ENCODE assay signal across 2 cellular contexts in the genomic region with DNA sequence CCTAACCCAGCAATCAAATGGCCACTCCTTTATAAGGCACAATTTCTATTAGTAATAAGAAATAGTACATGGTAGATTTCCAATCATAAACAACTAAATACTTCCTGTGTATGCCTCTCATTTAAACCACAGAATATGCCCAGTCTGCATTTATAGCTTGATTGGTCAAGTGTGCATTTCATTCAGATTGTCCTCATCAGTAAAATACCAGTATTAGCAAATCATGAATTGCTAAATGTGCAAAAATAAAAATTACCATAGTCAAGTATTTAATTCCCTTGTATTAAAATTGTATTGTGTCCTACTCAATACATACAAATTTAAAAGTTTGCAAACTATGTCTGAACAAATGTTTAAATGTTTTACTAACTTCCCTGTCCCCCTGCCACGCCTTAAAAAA.
A peak's percentile ranks its signal among the peaks of the same experiment; 100 is the strongest.
TF ChIP-seq lines count a peak whose summit lies in the region.

No MANE protein-coding gene starts in this region.

TF ChIP-seq in A549, 52 proteins besides CTCF, POLR2A, EP300 and RAD21:
- TF ChIP-seq ESRRA (IDR thresholded peaks at IDR 0.05; ENCODE audit: borderline replicate concordance, low read length) (no peak), MAFK (IDR thresholded peaks at IDR 0.05; ENCODE audit: partially characterized antibody) (peak; percentile 56)
TF ChIP-seq in A549: peak in this region for 1.

TF ChIP-seq in IMR-90, 13 proteins besides CTCF, POLR2A, EP300 and RAD21:
- TF ChIP-seq, protein P1, sequence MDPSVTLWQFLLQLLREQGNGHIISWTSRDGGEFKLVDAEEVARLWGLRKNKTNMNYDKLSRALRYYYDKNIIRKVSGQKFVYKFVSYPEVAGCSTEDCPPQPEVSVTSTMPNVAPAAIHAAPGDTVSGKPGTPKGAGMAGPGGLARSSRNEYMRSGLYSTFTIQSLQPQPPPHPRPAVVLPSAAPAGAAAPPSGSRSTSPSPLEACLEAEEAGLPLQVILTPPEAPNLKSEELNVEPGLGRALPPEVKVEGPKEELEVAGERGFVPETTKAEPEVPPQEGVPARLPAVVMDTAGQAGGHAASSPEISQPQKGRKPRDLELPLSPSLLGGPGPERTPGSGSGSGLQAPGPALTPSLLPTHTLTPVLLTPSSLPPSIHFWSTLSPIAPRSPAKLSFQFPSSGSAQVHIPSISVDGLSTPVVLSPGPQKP (IDR thresholded peaks at IDR 0.05; ENCODE audit: borderline replicate concordance, low read depth, low read length): no peak
- TF ChIP-seq, protein P2, sequence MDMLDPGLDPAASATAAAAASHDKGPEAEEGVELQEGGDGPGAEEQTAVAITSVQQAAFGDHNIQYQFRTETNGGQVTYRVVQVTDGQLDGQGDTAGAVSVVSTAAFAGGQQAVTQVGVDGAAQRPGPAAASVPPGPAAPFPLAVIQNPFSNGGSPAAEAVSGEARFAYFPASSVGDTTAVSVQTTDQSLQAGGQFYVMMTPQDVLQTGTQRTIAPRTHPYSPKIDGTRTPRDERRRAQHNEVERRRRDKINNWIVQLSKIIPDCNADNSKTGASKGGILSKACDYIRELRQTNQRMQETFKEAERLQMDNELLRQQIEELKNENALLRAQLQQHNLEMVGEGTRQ (IDR thresholded peaks at IDR 0.05; ENCODE audit: low read depth, low read length): no peak
- TF ChIP-seq FOS (IDR thresholded peaks at IDR 0.05; ENCODE audit: low read depth, low read length): no peak
- no peak for TF ChIP-seq NFE2L2 (IDR thresholded peaks at IDR 0.05; ENCODE audit: low read depth, low read length)
- TF ChIP-seq MAZ (IDR thresholded peaks at IDR 0.05; ENCODE audit: borderline replicate concordance, low read depth, low read length): no peak
- TF ChIP-seq MAFK (IDR thresholded peaks at IDR 0.05; ENCODE audit: low read depth, low read length): 0 out of 2 replicates have a peak, but pooled peaks have one; percentile 21
- no peak for TF ChIP-seq SMC3 (IDR thresholded peaks at IDR 0.05; ENCODE audit: low read depth, low read length)
